1 cellular context compared by ENCODE assay signal in genomic region chr4:168831919-168832745, GRCh38.
A peak's percentile ranks its signal among the peaks of the same experiment; 100 is the strongest.
TF ChIP-seq lines count a peak whose summit lies in the region.

No MANE protein-coding gene starts in this region.

TF ChIP-seq in HepG2, 621 proteins besides CTCF, POLR2A, EP300 and RAD21 (continued from another document and continues in another):
- TF ChIP-seq PATZ1 (CRISPR knock-in tag; IDR thresholded peaks at IDR 0.05) (peak; percentile 26; the same call in 1 of the 2 replicates), MZF1 (CRISPR knock-in tag; IDR thresholded peaks at IDR 0.05; ENCODE audit: borderline replicate concordance) (no peak), AHDC1 (CRISPR knock-in tag; IDR thresholded peaks at IDR 0.05; ENCODE audit: borderline replicate concordance) (no peak), ZNF282 (IDR thresholded peaks at IDR 0.05; ENCODE audit: partially characterized antibody) (no peak), MTF2 (CRISPR knock-in tag; IDR thresholded peaks at IDR 0.05; ENCODE audit: borderline replicate concordance) (0 out of 2 replicates have a peak, but pooled peaks have one; percentile 44), HOXA5 (CRISPR knock-in tag; IDR thresholded peaks at IDR 0.05) (peak; percentile 32; the same call in 1 of the 2 replicates), SOX6 (IDR thresholded peaks at IDR 0.05) (no peak), SOX6 (CRISPR knock-in tag; IDR thresholded peaks at IDR 0.05) (peak; percentile 39), MXD4 (CRISPR knock-in tag; IDR thresholded peaks at IDR 0.05) (no peak), NR0B2 (CRISPR knock-in tag; IDR thresholded peaks at IDR 0.05) (0 out of 2 replicates have a peak, but pooled peaks have one; percentile 16), ZNF776 (CRISPR knock-in tag; IDR thresholded peaks at IDR 0.05) (0 out of 2 replicates have a peak, but pooled peaks have one; percentile 30), ZZZ3 (CRISPR knock-in tag; IDR thresholded peaks at IDR 0.05; ENCODE audit: borderline replicate concordance) (no peak), SALL1 (CRISPR knock-in tag; IDR thresholded peaks at IDR 0.05) (peak; percentile 37; the same call in 1 of the 2 replicates), IKZF1 (IDR thresholded peaks at IDR 0.05) (no peak), HNRNPLL (IDR thresholded peaks at IDR 0.05; ENCODE audit: low read depth, low read length, poor library complexity, severe bottlenecking) (peak; percentile 54), HINFP (CRISPR knock-in tag; IDR thresholded peaks at IDR 0.05; ENCODE audit: low read depth) (0 out of 2 replicates have a peak, but pooled peaks have one; percentile 70), ZNF414 (CRISPR knock-in tag; IDR thresholded peaks at IDR 0.05) (0 out of 2 replicates have a peak, but pooled peaks have one; percentile 46), ZNF501 (CRISPR knock-in tag; IDR thresholded peaks at IDR 0.05) (peak; percentile 83), KDM2A (CRISPR knock-in tag; IDR thresholded peaks at IDR 0.05; ENCODE audit: borderline replicate concordance, low read depth) (peak; percentile 82; the same call in 1 of the 2 replicates), PHF21A (CRISPR knock-in tag; IDR thresholded peaks at IDR 0.05) (no peak), ZNF280B (CRISPR knock-in tag; IDR thresholded peaks at IDR 0.05; ENCODE audit: borderline replicate concordance) (peak; percentile 6; the same call in 1 of the 2 replicates), ZSCAN20 (CRISPR knock-in tag; IDR thresholded peaks at IDR 0.05; ENCODE audit: borderline replicate concordance) (no peak), ZMYM4 (CRISPR knock-in tag; IDR thresholded peaks at IDR 0.05) (0 out of 2 replicates have a peak, but pooled peaks have one; percentile 28), SP5 (CRISPR knock-in tag; IDR thresholded peaks at IDR 0.05; ENCODE audit: borderline replicate concordance, low read depth) (peak; percentile 49; the same call in 1 of the 2 replicates), POLR2G (IDR thresholded peaks at IDR 0.05; ENCODE audit: low read depth, low read length) (peak; percentile 72), ZNF563 (CRISPR knock-in tag; IDR thresholded peaks at IDR 0.05) (0 out of 2 replicates have a peak, but pooled peaks have one; percentile 36), PRDM15 (CRISPR knock-in tag; IDR thresholded peaks at IDR 0.05) (peak; percentile 76; the same call in 1 of the 2 replicates), KDM5B (CRISPR knock-in tag; IDR thresholded peaks at IDR 0.05; ENCODE audit: borderline replicate concordance) (peak; percentile 55; the same call in 1 of the 2 replicates), KDM3A (CRISPR knock-in tag; IDR thresholded peaks at IDR 0.05; ENCODE audit: low read depth) (0 out of 2 replicates have a peak, but pooled peaks have one; percentile 26), ZNF687 (CRISPR knock-in tag; IDR thresholded peaks at IDR 0.05) (peak; percentile 59; the same call in 1 of the 2 replicates), MYNN (CRISPR knock-in tag; IDR thresholded peaks at IDR 0.05; ENCODE audit: low read depth) (peak; percentile 100), ZFP91 (CRISPR knock-in tag; IDR thresholded peaks at IDR 0.05; ENCODE audit: borderline replicate concordance) (peak; percentile 51; the same call in 1 of the 2 replicates)
